In the genomic region with DNA sequence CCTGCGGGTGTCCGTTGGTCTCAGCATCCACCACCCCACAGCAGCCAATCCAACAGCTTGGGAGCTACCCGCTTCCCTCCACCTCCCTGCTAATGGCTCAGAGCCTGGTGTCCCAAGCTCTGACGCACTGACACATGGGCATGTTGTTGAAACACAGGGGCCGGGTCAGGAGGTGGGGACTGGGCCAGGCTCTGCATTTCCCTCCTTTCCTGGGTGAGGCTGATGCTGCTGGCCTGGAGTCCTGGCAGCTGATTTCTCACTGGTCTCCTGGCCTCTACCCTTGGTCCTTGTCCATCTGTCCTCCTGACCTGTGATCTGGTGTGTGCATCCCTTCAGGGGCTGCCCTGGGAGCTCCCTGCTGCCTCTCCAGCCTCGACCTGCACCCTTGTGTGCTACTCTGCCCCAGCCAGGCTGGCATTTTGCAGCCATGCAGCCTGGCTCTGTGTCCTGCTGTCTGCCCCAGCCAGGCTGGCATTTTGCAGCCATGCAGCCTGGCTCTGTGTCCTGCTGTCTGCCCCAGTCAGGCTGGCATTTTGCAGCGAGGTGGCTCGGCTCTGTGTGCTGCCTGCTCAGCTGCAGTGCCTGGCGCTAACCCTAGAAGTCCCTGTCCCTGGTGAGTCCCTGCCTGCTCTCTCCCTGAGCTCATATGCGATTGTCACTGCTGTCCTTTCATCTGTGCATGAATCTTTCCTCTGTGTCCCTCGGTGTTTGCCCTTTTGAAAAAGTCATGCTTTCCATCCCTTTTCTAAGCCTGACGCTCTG, we compare ENCODE assay signal across 13 cellular contexts. TPM values are rescaled to one million over a fixed set of nuclear protein-coding genes. Genes with fewer than 3 reads are reported as not detected.
DNase-seq lines count a peak whose midpoint lies in the region; ATAC-seq, FAIRE-seq and TF ChIP-seq lines count a peak whose summit lies in the region.
"Had no signal": no experiment of that assay in that cellular context is flagged by ENCODE, and none has a peak within 500 bp of the region (broad histone marks: within the 10 kb centered on the region; RNA-seq: fewer than 3 reads in every experiment).

No MANE protein-coding gene starts in this region.

- TF ChIP-seq CTCF in H1 (IDR thresholded peaks at IDR 0.05; ENCODE audit: control extremely low read depth in 1 of 3, insufficient read depth in 1 of 3, low read depth in 1 of 3, low read length in 3 of 3) (no peak), OCI-LY7 (conservative IDR thresholded peaks at IDR 0.05; ENCODE audit: low read length) (no peak)

- 0 out of 2 replicates have a peak overlapping the region, but pooled peaks have one; percentile 23 for H2BK12ac ChIP-seq in H1 (ENCODE audit: low read depth, low read length)

- no peak overlapping the region for H2AFZ ChIP-seq in H1 (ENCODE audit: low read length)
- no peak overlapping the region for H2AFZ ChIP-seq in OCI-LY7 (ENCODE audit: low read length)

- no peak overlapping the region for H2BK15ac ChIP-seq in H1 (ENCODE audit: low read length)

- H3K18ac ChIP-seq in H1 (ENCODE audit: extremely low read depth, low read length) = no peak overlapping the region

- H3K79me2 ChIP-seq in H1 (ENCODE audit: control insufficient read depth in 1 of 2, insufficient read depth in 2 of 2, low read length in 2 of 2) = no peaks in the 10 kb centered on the region
- no peaks in the 10 kb centered on the region for H3K79me2 ChIP-seq in OCI-LY7 (ENCODE audit: insufficient read depth, low read depth, low read length)

- DNase-seq in Right ventricle myocardium inferior (ENCODE audit: missing footprints) (no peak), cardiac septum (ENCODE audit: low spot score) (no peak), H1 (ENCODE audit: low read depth in 1 of 2, low spot score in 2 of 2) (no peak), middle frontal gyrus (ENCODE audit: extremely low spot score, low spot score) (peak; percentile 66), NCI-H748 (lab: John Stamatoyannopoulos, UW; ENCODE audit: unreplicated experiment) (no peak), HuH-7.5 (ENCODE audit: low spot score) (no peak), OCI-LY7 (ENCODE audit: low spot score) (no peak), NCI-H146 (lab: John Stamatoyannopoulos, UW) (no peak)
- DNase-seq: activated CD4-positive, alpha-beta T cell treated with anti-CD3 and anti-CD28 coated beads for 36 hours; activated naive CD8-positive, alpha-beta T cell treated with anti-CD3 and anti-CD28 coated beads for 36 hours; NCI-H1092 treated with DMSO at 0.1 percent for 48 hours; stimulated activated CD4-positive, alpha-beta T cell treated with anti-CD3 and anti-CD28 coated beads, Interleukin-2, amount 100 ng/mL, for 48 hours had no signal

- H4K8ac ChIP-seq in H1 (ENCODE audit: extremely low read depth, insufficient read depth, low read length) = no peak overlapping the region

- no peak overlapping the region for H3K4me2 ChIP-seq in H1 (ENCODE audit: insufficient read depth in 1 of 2, low read depth in 2 of 2, low read length in 2 of 2)
- H3K4me2 ChIP-seq in OCI-LY7 (ENCODE audit: low read length) = no peak overlapping the region

- no peak overlapping the region for H3K4ac ChIP-seq in H1 (replicated peaks; ENCODE audit: insufficient read length, low read depth, low read length)

- H3K9me2 ChIP-seq in OCI-LY7 (ENCODE audit: insufficient read depth, low read length) = no peaks in the 10 kb centered on the region

- H3K9me3 ChIP-seq in H1 (ENCODE audit: insufficient read depth in 2 of 2, low read depth in 1 of 2, low read length in 1 of 2) = no peaks in the 10 kb centered on the region
- no peaks in the 10 kb centered on the region for H3K9me3 ChIP-seq in OCI-LY7 (ENCODE audit: low read length)

- peak; percentile 81 for ATAC-seq in Right ventricle myocardium inferior
- ATAC-seq: activated CD4-positive, alpha-beta T cell treated with anti-CD3 and anti-CD28 coated beads for 36 hours had no signal

- H2BK20ac ChIP-seq in H1 (ENCODE audit: low read length) = no peak overlapping the region

- no peak for TF ChIP-seq EP300 in H1 (IDR thresholded peaks at IDR 0.05; ENCODE audit: borderline replicate concordance in 1 of 2, low read depth in 2 of 2, low read length in 2 of 2)

- no peak overlapping the region for H4K91ac ChIP-seq in H1 (replicated peaks; ENCODE audit: insufficient read length, low read length)

- H3K36me3 ChIP-seq in H1 (ENCODE audit: control insufficient read depth in 2 of 4, insufficient read depth in 4 of 4, low read length in 3 of 4) = no peaks in the 10 kb centered on the region
- H3K36me3 ChIP-seq in OCI-LY7 (ENCODE audit: insufficient read depth, low read length) = no peaks in the 10 kb centered on the region

- H3K4me1 ChIP-seq in H1 (replicated peaks in 1 of 4; ENCODE audit: control insufficient read depth in 3 of 4, insufficient read depth in 4 of 4, low read length in 3 of 4) = no peaks in the 10 kb centered on the region; a peak in 2 of 7 replicates
- peaks cover 14% of the 10 kb centered on the region for H3K4me1 ChIP-seq in OCI-LY7 (ENCODE audit: insufficient read depth, low read length, poor library complexity, severe bottlenecking)

- POLR2A ChIA-PET in H1 (lab: Charles Lee; ENCODE audit: partially characterized antibody) = interaction anchor here (0.8 to 1.6 kb wide), 7 partner anchors 9 to 250 kb away, joined by 3 to 5 read pairs (median 4); no protein-coding TSS in a partner anchor
- POLR2A ChIA-PET in OCI-LY7 (lab: Charles Lee) = interaction anchor here (1.2 to 5.6 kb wide), 3 partner anchors 8 to 12 kb away, joined by 3 to 36 read pairs (median 3); no protein-coding TSS in a partner anchor

- H4K5ac ChIP-seq in H1 (ENCODE audit: insufficient read length, low read depth, low read length) = no peak overlapping the region

- H2BK120ac ChIP-seq in H1 (replicated peaks; ENCODE audit: low read depth, low read length) = no peak overlapping the region

- H3K23me2 ChIP-seq in H1 (ENCODE audit: low read depth, low read length) = no peaks in the 10 kb centered on the region

- no peak overlapping the region for H3K56ac ChIP-seq in H1 (replicated peaks; ENCODE audit: insufficient read length, low read depth, low read length)

- FAIRE-seq in H1 (lab: Jason Lieb, UNC) = no peak
- FAIRE-seq: RCC 7860 had no signal

- no peak for TF ChIP-seq RAD21 in H1 (IDR thresholded peaks at IDR 0.05 in 1 of 2, conservative IDR thresholded peaks at IDR 0.05 in 1 of 2; ENCODE audit: low read depth in 2 of 2, low read length in 2 of 2)

- H3K27ac ChIP-seq in H1 (ENCODE audit: low read depth, low read length) = no peak overlapping the region; the same call in 1 of the 2 replicates
- no peak overlapping the region for H3K27ac ChIP-seq in OCI-LY7 (ENCODE audit: low read depth, low read length, poor library complexity, severe bottlenecking)

- H2BK5ac ChIP-seq in H1 (ENCODE audit: low read depth, low read length) = peak overlapping the region; percentile 60; the same call in 1 of the 2 replicates

- no peak overlapping the region for H3K4me3 ChIP-seq in H1 (ENCODE audit: extremely low read depth in 1 of 4, insufficient read depth in 2 of 4, low read depth in 3 of 4, low read length in 4 of 4)
- no peak overlapping the region for H3K4me3 ChIP-seq in OCI-LY7 (ENCODE audit: low read depth, low read length, poor library complexity, severe bottlenecking)

- no peak overlapping the region for H3K9ac ChIP-seq in H1 (replicated peaks in 1 of 4; ENCODE audit: extremely low read depth in 1 of 4, low read depth in 3 of 4, low read length in 3 of 4)

- no peak overlapping the region for H2AK5ac ChIP-seq in H1 (ENCODE audit: low read depth, low read length)

- no peaks in the 10 kb centered on the region for H3K27me3 ChIP-seq in H1 (replicated peaks in 1 of 4; ENCODE audit: control insufficient read depth in 3 of 4, extremely low read depth in 1 of 4, insufficient read depth in 3 of 4, low read length in 3 of 4)

- no peaks in the 10 kb centered on the region for H3K79me1 ChIP-seq in H1 (ENCODE audit: low read depth, low read length)

- BruUV-seq in OCI-LY7 (replicated peaks; lab: Mats Ljungman, UMichigan) = no TSS peak

- 88% methylated on average over 12 of the region's 12 CpGs; no CpG with 5 or more reads in 1 of the 2 experiments for WGBS in H1 (ENCODE audit: extremely low coverage in 1 of 2, insufficient coverage in 1 of 2, insufficient read length in 1 of 2, insufficient replicate concordance in 2 of 2, low coverage in 1 of 2, low lambda C conversion rate in 2 of 2, missing lambda C conversion rate in 1 of 2), 2 experiments

- TF ChIP-seq POLR2A in H1 (IDR thresholded peaks at IDR 0.05; ENCODE audit: control extremely low read depth in 1 of 2, low read depth in 2 of 2, low read length in 2 of 2) = no peak

- no peak overlapping the region for H3K23ac ChIP-seq in H1 (ENCODE audit: insufficient read length)

- CTCF ChIA-PET in H1 (lab: Charles Lee; ENCODE audit: partially characterized antibody) (interaction anchor here (0.6 to 8.0 kb wide), 11 partner anchors 8 to 463 kb away, joined by 3 to 40 read pairs (median 10); no protein-coding TSS in a partner anchor), OCI-LY7 (lab: Charles Lee; ENCODE audit: unreplicated experiment) (interaction anchor here (1.0 kb wide), 1 partner anchor 15 kb away, joined by 3 read pairs; no protein-coding TSS in a partner anchor)

- H4K20me1 ChIP-seq in H1 (replicated peaks in 1 of 2; ENCODE audit: control insufficient read depth in 1 of 2, insufficient read depth in 2 of 2, low read length in 2 of 2) (no peaks in the 10 kb centered on the region), OCI-LY7 (ENCODE audit: insufficient read depth, low read length) (no peaks in the 10 kb centered on the region)

- H3K14ac ChIP-seq in H1 (ENCODE audit: insufficient read length) = no peak overlapping the region

- intact Hi-C loops in Right ventricle myocardium inferior (cut with DNase I) = no loop called here
- intact Hi-C loops in cardiac septum (cut with DNase I) = no loop called here
- intact Hi-C loops in OCI-LY7 (cut with micrococcal nuclease; ENCODE audit: unreplicated experiment) = no loop called here

TF ChIP-seq in H1, 55 proteins besides CTCF, POLR2A, EP300 and RAD21 (continues in another document):
- TF ChIP-seq JUND (IDR thresholded peaks at IDR 0.05; ENCODE audit: low read length) = no peak
- no peak for TF ChIP-seq ZNF274 (IDR thresholded peaks at IDR 0.05; ENCODE audit: borderline replicate concordance, extremely low read depth, low read length)
- TF ChIP-seq SP4 (IDR thresholded peaks at IDR 0.05; ENCODE audit: low read length) = no peak
- TF ChIP-seq SAP30 (IDR thresholded peaks at IDR 0.05; ENCODE audit: insufficient read depth, insufficient replicate concordance, low read length) = no peak

RNA-seq across cellular contexts. Expression of a gene that starts 14.0 kb away (rescaled TPM):
- total RNA-seq in Right ventricle myocardium inferior (0.05 TPM), cardiac septum (0.08 TPM), OCI-LY7 (2022) (2.7 and 2.9 TPM in 2 replicates)
- total RNA-seq in H1 (2021; fragmentation: NEBNext Ultra II Directional; extraction: Animal tissue kit (Norgen Biotek cat#: 25700)) = 0.82 and 1.4 TPM in 2 replicates
- 0.59 and 1.1 TPM in 2 replicates for polyA plus RNA-seq in H1 (2011; rRNA removed)
- polyA plus RNA-seq in H1 (2011; cell fraction: cytosol; rRNA removed) = 0.58 TPM
- 1.2 TPM for polyA plus RNA-seq in H1 (2011; cell fraction: nucleus; rRNA removed)
- polyA plus RNA-seq in H1 (2012, experiment 1 of 2) = 0.33 to 1.3 TPM (median 0.91 TPM) in 4 replicates
- polyA plus RNA-seq in H1 (2012, experiment 2 of 2) = 0.16 TPM
- 0.65 TPM for polyA plus RNA-seq in H1 (2013, experiment 1 of 2)
- 0.63 TPM for polyA plus RNA-seq in H1 (2013, experiment 2 of 2)
- 0.82 and 0.90 TPM in 2 replicates for polyA minus RNA-seq in H1 (2011; rRNA and poly(A)+ RNA removed)
- 2.0 TPM for polyA minus RNA-seq in H1 (2011; cell fraction: cytosol; rRNA and poly(A)+ RNA removed)
- polyA minus RNA-seq in H1 (2011; cell fraction: nucleus; rRNA and poly(A)+ RNA removed) = 2.9 TPM
- 1.4 and 1.7 TPM in 2 replicates for total RNA-seq in OCI-LY7 (2014; rRNA removed; shearing (Covaris generic))
